1 cellular context compared by ENCODE assay signal in the genomic region with DNA sequence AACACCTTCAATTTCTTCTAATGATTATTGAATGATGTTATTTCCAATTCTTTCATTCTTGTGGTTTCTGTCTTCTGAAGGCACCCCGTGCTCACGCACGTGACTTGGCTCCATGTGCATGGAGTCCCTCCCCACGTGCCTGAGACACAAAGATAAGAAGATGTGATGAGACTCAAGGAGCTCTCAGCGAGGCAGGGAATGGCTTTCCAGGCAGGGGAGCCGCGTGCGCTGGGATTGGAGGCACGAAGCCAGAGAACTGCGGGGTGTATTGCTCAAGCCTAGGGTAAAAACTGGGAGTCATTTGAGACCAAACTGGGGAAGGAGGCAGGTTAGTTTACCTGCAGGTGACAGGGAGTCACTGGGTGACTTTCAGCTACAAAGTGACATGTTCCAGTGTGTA.
A peak's percentile ranks its signal among the peaks of the same experiment; 100 is the strongest.
TF ChIP-seq lines count a peak whose summit lies in the region.

No MANE protein-coding gene starts in this region.

TF ChIP-seq in K562, 482 proteins besides CTCF, POLR2A, EP300 and RAD21 (continued from another document):
- TF ChIP-seq, protein P1, sequence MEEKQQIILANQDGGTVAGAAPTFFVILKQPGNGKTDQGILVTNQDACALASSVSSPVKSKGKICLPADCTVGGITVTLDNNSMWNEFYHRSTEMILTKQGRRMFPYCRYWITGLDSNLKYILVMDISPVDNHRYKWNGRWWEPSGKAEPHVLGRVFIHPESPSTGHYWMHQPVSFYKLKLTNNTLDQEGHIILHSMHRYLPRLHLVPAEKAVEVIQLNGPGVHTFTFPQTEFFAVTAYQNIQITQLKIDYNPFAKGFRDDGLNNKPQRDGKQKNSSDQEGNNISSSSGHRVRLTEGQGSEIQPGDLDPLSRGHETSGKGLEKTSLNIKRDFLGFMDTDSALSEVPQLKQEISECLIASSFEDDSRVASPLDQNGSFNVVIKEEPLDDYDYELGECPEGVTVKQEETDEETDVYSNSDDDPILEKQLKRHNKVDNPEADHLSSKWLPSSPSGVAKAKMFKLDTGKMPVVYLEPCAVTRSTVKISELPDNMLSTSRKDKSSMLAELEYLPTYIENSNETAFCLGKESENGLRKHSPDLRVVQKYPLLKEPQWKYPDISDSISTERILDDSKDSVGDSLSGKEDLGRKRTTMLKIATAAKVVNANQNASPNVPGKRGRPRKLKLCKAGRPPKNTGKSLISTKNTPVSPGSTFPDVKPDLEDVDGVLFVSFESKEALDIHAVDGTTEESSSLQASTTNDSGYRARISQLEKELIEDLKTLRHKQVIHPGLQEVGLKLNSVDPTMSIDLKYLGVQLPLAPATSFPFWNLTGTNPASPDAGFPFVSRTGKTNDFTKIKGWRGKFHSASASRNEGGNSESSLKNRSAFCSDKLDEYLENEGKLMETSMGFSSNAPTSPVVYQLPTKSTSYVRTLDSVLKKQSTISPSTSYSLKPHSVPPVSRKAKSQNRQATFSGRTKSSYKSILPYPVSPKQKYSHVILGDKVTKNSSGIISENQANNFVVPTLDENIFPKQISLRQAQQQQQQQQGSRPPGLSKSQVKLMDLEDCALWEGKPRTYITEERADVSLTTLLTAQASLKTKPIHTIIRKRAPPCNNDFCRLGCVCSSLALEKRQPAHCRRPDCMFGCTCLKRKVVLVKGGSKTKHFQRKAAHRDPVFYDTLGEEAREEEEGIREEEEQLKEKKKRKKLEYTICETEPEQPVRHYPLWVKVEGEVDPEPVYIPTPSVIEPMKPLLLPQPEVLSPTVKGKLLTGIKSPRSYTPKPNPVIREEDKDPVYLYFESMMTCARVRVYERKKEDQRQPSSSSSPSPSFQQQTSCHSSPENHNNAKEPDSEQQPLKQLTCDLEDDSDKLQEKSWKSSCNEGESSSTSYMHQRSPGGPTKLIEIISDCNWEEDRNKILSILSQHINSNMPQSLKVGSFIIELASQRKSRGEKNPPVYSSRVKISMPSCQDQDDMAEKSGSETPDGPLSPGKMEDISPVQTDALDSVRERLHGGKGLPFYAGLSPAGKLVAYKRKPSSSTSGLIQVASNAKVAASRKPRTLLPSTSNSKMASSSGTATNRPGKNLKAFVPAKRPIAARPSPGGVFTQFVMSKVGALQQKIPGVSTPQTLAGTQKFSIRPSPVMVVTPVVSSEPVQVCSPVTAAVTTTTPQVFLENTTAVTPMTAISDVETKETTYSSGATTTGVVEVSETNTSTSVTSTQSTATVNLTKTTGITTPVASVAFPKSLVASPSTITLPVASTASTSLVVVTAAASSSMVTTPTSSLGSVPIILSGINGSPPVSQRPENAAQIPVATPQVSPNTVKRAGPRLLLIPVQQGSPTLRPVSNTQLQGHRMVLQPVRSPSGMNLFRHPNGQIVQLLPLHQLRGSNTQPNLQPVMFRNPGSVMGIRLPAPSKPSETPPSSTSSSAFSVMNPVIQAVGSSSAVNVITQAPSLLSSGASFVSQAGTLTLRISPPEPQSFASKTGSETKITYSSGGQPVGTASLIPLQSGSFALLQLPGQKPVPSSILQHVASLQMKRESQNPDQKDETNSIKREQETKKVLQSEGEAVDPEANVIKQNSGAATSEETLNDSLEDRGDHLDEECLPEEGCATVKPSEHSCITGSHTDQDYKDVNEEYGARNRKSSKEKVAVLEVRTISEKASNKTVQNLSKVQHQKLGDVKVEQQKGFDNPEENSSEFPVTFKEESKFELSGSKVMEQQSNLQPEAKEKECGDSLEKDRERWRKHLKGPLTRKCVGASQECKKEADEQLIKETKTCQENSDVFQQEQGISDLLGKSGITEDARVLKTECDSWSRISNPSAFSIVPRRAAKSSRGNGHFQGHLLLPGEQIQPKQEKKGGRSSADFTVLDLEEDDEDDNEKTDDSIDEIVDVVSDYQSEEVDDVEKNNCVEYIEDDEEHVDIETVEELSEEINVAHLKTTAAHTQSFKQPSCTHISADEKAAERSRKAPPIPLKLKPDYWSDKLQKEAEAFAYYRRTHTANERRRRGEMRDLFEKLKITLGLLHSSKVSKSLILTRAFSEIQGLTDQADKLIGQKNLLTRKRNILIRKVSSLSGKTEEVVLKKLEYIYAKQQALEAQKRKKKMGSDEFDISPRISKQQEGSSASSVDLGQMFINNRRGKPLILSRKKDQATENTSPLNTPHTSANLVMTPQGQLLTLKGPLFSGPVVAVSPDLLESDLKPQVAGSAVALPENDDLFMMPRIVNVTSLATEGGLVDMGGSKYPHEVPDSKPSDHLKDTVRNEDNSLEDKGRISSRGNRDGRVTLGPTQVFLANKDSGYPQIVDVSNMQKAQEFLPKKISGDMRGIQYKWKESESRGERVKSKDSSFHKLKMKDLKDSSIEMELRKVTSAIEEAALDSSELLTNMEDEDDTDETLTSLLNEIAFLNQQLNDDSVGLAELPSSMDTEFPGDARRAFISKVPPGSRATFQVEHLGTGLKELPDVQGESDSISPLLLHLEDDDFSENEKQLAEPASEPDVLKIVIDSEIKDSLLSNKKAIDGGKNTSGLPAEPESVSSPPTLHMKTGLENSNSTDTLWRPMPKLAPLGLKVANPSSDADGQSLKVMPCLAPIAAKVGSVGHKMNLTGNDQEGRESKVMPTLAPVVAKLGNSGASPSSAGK (IDR thresholded peaks at IDR 0.05): peak; percentile 55
- TF ChIP-seq, protein P2, sequence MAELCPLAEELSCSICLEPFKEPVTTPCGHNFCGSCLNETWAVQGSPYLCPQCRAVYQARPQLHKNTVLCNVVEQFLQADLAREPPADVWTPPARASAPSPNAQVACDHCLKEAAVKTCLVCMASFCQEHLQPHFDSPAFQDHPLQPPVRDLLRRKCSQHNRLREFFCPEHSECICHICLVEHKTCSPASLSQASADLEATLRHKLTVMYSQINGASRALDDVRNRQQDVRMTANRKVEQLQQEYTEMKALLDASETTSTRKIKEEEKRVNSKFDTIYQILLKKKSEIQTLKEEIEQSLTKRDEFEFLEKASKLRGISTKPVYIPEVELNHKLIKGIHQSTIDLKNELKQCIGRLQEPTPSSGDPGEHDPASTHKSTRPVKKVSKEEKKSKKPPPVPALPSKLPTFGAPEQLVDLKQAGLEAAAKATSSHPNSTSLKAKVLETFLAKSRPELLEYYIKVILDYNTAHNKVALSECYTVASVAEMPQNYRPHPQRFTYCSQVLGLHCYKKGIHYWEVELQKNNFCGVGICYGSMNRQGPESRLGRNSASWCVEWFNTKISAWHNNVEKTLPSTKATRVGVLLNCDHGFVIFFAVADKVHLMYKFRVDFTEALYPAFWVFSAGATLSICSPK (IDR thresholded peaks at IDR 0.05; ENCODE audit: borderline replicate concordance): no peak
- TF ChIP-seq L3MBTL2 (IDR thresholded peaks at IDR 0.05): peak; percentile 88
- no peak for TF ChIP-seq ZNF274 (IDR thresholded peaks at IDR 0.05; ENCODE audit: borderline replicate concordance, low read depth, low read length)
- no peak for TF ChIP-seq FOS (IDR thresholded peaks at IDR 0.05; ENCODE audit: extremely low read depth, insufficient read length)
- TF ChIP-seq, protein P3, sequence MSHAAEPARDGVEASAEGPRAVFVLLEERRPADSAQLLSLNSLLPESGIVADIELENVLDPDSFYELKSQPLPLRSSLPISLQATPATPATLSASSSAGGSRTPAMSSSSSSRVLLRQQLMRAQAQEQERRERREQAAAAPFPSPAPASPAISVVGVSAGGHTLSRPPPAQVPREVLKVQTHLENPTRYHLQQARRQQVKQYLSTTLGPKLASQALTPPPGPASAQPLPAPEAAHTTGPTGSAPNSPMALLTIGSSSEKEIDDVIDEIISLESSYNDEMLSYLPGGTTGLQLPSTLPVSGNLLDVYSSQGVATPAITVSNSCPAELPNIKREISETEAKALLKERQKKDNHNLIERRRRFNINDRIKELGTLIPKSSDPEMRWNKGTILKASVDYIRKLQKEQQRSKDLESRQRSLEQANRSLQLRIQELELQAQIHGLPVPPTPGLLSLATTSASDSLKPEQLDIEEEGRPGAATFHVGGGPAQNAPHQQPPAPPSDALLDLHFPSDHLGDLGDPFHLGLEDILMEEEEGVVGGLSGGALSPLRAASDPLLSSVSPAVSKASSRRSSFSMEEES (CRISPR knock-in tag; IDR thresholded peaks at IDR 0.05): peak; percentile 28; the same call in 1 of the 2 replicates
- no peak for TF ChIP-seq STAT5B (CRISPR knock-in tag; IDR thresholded peaks at IDR 0.05)
- TF ChIP-seq LCOR (CRISPR knock-in tag; IDR thresholded peaks at IDR 0.05): no peak
- no peak for TF ChIP-seq PPARD (CRISPR knock-in tag; IDR thresholded peaks at IDR 0.05)
- TF ChIP-seq, protein P4, sequence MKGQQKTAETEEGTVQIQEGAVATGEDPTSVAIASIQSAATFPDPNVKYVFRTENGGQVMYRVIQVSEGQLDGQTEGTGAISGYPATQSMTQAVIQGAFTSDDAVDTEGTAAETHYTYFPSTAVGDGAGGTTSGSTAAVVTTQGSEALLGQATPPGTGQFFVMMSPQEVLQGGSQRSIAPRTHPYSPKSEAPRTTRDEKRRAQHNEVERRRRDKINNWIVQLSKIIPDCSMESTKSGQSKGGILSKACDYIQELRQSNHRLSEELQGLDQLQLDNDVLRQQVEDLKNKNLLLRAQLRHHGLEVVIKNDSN (CRISPR knock-in tag; IDR thresholded peaks at IDR 0.05): peak; percentile 32; the same call in 1 of the 2 replicates
- TF ChIP-seq ZNF408 (CRISPR knock-in tag; IDR thresholded peaks at IDR 0.05; ENCODE audit: low read depth): no peak
- 0 out of 2 replicates have a peak, but pooled peaks have one; percentile 25 for TF ChIP-seq BHLHE40 (IDR thresholded peaks at IDR 0.05; ENCODE audit: low read length)
- TF ChIP-seq, protein P5, sequence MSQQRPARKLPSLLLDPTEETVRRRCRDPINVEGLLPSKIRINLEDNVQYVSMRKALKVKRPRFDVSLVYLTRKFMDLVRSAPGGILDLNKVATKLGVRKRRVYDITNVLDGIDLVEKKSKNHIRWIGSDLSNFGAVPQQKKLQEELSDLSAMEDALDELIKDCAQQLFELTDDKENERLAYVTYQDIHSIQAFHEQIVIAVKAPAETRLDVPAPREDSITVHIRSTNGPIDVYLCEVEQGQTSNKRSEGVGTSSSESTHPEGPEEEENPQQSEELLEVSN (IDR thresholded peaks at IDR 0.05; ENCODE audit: borderline replicate concordance in 1 of 2, extremely low read depth in 1 of 2, insufficient read depth in 1 of 2, insufficient read length in 1 of 2, low read depth in 1 of 2, low read length in 1 of 2, poor library complexity in 1 of 2, severe bottlenecking in 1 of 2): peak in 1 of 2 experiments; percentile 16
- TF ChIP-seq, protein P6, sequence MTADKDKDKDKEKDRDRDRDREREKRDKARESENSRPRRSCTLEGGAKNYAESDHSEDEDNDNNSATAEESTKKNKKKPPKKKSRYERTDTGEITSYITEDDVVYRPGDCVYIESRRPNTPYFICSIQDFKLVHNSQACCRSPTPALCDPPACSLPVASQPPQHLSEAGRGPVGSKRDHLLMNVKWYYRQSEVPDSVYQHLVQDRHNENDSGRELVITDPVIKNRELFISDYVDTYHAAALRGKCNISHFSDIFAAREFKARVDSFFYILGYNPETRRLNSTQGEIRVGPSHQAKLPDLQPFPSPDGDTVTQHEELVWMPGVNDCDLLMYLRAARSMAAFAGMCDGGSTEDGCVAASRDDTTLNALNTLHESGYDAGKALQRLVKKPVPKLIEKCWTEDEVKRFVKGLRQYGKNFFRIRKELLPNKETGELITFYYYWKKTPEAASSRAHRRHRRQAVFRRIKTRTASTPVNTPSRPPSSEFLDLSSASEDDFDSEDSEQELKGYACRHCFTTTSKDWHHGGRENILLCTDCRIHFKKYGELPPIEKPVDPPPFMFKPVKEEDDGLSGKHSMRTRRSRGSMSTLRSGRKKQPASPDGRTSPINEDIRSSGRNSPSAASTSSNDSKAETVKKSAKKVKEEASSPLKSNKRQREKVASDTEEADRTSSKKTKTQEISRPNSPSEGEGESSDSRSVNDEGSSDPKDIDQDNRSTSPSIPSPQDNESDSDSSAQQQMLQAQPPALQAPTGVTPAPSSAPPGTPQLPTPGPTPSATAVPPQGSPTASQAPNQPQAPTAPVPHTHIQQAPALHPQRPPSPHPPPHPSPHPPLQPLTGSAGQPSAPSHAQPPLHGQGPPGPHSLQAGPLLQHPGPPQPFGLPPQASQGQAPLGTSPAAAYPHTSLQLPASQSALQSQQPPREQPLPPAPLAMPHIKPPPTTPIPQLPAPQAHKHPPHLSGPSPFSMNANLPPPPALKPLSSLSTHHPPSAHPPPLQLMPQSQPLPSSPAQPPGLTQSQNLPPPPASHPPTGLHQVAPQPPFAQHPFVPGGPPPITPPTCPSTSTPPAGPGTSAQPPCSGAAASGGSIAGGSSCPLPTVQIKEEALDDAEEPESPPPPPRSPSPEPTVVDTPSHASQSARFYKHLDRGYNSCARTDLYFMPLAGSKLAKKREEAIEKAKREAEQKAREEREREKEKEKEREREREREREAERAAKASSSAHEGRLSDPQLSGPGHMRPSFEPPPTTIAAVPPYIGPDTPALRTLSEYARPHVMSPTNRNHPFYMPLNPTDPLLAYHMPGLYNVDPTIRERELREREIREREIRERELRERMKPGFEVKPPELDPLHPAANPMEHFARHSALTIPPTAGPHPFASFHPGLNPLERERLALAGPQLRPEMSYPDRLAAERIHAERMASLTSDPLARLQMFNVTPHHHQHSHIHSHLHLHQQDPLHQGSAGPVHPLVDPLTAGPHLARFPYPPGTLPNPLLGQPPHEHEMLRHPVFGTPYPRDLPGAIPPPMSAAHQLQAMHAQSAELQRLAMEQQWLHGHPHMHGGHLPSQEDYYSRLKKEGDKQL (CRISPR knock-in tag; IDR thresholded peaks at IDR 0.05; ENCODE audit: borderline replicate concordance): no peak
- TF ChIP-seq, protein P7, sequence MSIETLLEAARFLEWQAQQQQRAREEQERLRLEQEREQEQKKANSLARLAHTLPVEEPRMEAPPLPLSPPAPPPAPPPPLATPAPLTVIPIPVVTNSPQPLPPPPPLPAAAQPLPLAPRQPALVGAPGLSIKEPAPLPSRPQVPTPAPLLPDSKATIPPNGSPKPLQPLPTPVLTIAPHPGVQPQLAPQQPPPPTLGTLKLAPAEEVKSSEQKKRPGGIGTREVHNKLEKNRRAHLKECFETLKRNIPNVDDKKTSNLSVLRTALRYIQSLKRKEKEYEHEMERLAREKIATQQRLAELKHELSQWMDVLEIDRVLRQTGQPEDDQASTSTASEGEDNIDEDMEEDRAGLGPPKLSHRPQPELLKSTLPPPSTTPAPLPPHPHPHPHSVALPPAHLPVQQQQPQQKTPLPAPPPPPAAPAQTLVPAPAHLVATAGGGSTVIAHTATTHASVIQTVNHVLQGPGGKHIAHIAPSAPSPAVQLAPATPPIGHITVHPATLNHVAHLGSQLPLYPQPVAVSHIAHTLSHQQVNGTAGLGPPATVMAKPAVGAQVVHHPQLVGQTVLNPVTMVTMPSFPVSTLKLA (conservative IDR thresholded peaks at IDR 0.05): no peak
- TF ChIP-seq BRD9 (IDR thresholded peaks at IDR 0.05; ENCODE audit: low read depth, partially characterized antibody): no peak
TF ChIP-seq in K562: peak in this region for 7.
